8 cellular contexts compared by ENCODE assay signal in the genomic region with DNA sequence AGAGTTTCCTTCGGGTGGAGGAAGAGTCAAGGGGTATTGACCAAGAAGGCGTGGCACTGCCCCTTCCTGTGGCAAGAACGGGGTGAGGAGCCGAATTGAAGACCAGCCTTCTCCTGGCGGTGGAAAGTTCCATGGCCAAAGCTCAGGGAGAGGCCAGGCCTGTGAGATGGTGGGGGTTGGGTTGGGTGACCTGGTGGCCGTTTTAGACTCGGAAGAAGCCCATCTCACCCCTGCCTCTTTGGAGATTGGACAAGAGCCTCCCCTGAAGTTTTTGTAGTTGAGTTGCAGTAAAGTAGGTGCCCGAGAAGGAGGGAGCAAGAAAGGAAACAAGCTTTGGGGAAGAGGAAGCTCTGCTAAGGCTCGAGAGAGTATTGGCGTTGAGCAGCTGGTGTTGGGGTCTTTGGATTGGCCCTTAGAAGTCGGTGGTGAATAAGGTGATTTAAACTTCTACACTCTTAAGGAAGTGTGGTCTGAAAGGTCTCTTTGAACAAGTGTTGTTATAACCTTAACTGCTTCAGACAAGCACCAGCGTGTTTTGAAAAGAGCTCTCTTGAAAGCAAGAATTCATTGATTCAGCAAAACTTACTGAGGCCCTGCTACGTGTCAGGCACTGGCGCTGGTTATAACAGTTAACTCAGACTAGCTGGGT. TPM values are rescaled to one million over a fixed set of nuclear protein-coding genes. Genes with fewer than 3 reads are reported as not detected.
DNase-seq lines count a peak whose midpoint lies in the region; ATAC-seq, FAIRE-seq and TF ChIP-seq lines count a peak whose summit lies in the region.

No MANE protein-coding gene starts in this region.

- H3K4me2 ChIP-seq in OCI-LY7 (ENCODE audit: low read length) (peak overlapping the region; percentile 75), H1 (ENCODE audit: insufficient read depth in 1 of 2, low read depth in 2 of 2, low read length in 2 of 2) (peak overlapping the region; percentile 97 to 100)

- peak overlapping the region; percentile 12 for H4K5ac ChIP-seq in H1 (ENCODE audit: insufficient read length, low read depth, low read length)

- H3K23me2 ChIP-seq in H1 (ENCODE audit: low read depth, low read length) = peaks cover 7% of the 10 kb centered on the region

- H3K56ac ChIP-seq in H1 (replicated peaks; ENCODE audit: insufficient read length, low read depth, low read length) = peak overlapping the region; percentile 89

- H3K27ac ChIP-seq in OCI-LY7 (ENCODE audit: low read depth, low read length, poor library complexity, severe bottlenecking) (peak overlapping the region; percentile 36), H1 (ENCODE audit: low read depth, low read length) (peak overlapping the region; percentile 94)

- no peak overlapping the region for H2BK20ac ChIP-seq in H1 (ENCODE audit: low read length)

- H3K4me3 ChIP-seq in OCI-LY7 (ENCODE audit: low read depth, low read length, poor library complexity, severe bottlenecking) (peak overlapping the region; percentile 67), H1 (ENCODE audit: extremely low read depth in 1 of 4, insufficient read depth in 2 of 4, low read depth in 3 of 4, low read length in 4 of 4) (peak overlapping the region; percentile 84 to 89 (median 85))

- H2BK12ac ChIP-seq in H1 (ENCODE audit: low read depth, low read length) = peak overlapping the region; percentile 72; the same call in 1 of the 2 replicates

- H3K36me3 ChIP-seq in OCI-LY7 (ENCODE audit: insufficient read depth, low read length) (no peaks in the 10 kb centered on the region), H1 (ENCODE audit: control insufficient read depth in 2 of 4, insufficient read depth in 4 of 4, low read length in 3 of 4) (0 out of 8 replicates have a peak, but pooled peaks cover 0 to 5% (median 0%) of the 10 kb centered on the region in 4 experiments)

- H3K14ac ChIP-seq in H1 (ENCODE audit: insufficient read length) = no peak overlapping the region

- POLR2A ChIA-PET in OCI-LY7 (lab: Charles Lee) (interaction anchor here (0.5 to 1.9 kb wide), 6 partner anchors 13 to 358 kb away, joined by 3 to 6 read pairs (median 4); a partner anchor contains a TSS), H1 (lab: Charles Lee; ENCODE audit: partially characterized antibody) (interaction anchor here (0.6 to 3.6 kb wide), 28 partner anchors 8 to 139 kb away, joined by 3 to 25 read pairs (median 4); a partner anchor contains a TSS)
- POLR2A ChIA-PET in naive thymus-derived CD8-positive, alpha-beta T cell (lab: Charles Lee) = interaction anchor here (0.8 to 2.6 kb wide), 12 partner anchors 21 to 359 kb away, joined by 3 to 11 read pairs (median 4); a partner anchor contains a TSS

- H4K91ac ChIP-seq in H1 (replicated peaks; ENCODE audit: insufficient read length, low read length) = peak overlapping the region; percentile 94

- ATAC-seq in naive thymus-derived CD8-positive, alpha-beta T cell = peak; percentile 31 to 74
- ATAC-seq in GM21360 (IDR thresholded peaks at IDR 0.05; ENCODE audit: unreplicated experiment) (no peak), HG02970 (IDR thresholded peaks at IDR 0.05; ENCODE audit: low FRiP score, unreplicated experiment) (no peak), HG03095 (IDR thresholded peaks at IDR 0.05; ENCODE audit: unreplicated experiment) (no peak)

- WGBS in H1 (ENCODE audit: extremely low coverage in 1 of 2, insufficient coverage in 1 of 2, insufficient read length in 1 of 2, insufficient replicate concordance in 2 of 2, low coverage in 1 of 2, low lambda C conversion rate in 2 of 2, missing lambda C conversion rate in 1 of 2), 2 experiments = 22% methylated on average over 14 of the region's 14 CpGs; no CpG with 5 or more reads in 1 of the 2 experiments

- 0 out of 2 replicates have a peak overlapping the region, but pooled peaks have one; percentile 88 for H2BK15ac ChIP-seq in H1 (ENCODE audit: low read length)

- no peak overlapping the region for H2BK120ac ChIP-seq in H1 (replicated peaks; ENCODE audit: low read depth, low read length)

- peak overlapping the region; percentile 78 to 92 (median 88) for H3K9ac ChIP-seq in H1 (replicated peaks in 1 of 4; ENCODE audit: extremely low read depth in 1 of 4, low read depth in 3 of 4, low read length in 3 of 4)

- peak overlapping the region; percentile 99 for H2BK5ac ChIP-seq in H1 (ENCODE audit: low read depth, low read length)

- TF ChIP-seq POLR2A in H1 (IDR thresholded peaks at IDR 0.05; ENCODE audit: control extremely low read depth in 1 of 2, low read depth in 2 of 2, low read length in 2 of 2) = no peak

- peak overlapping the region; percentile 77 to 94 (median 90) for H3K4me3 Mint-ChIP-seq in naive thymus-derived CD8-positive, alpha-beta T cell

- H3K9me3 ChIP-seq in OCI-LY7 (ENCODE audit: low read length) (no peaks in the 10 kb centered on the region), H1 (ENCODE audit: insufficient read depth in 2 of 2, low read depth in 1 of 2, low read length in 1 of 2) (no peaks in the 10 kb centered on the region)

- no TSS peak for BruUV-seq in OCI-LY7 (replicated peaks; lab: Mats Ljungman, UMichigan)

- CTCF ChIA-PET in OCI-LY7 (lab: Charles Lee; ENCODE audit: unreplicated experiment) = interaction anchor here (1.0 kb wide), 1 partner anchor 21 kb away, joined by 5 read pairs; no protein-coding TSS in a partner anchor
- CTCF ChIA-PET in H1 (lab: Charles Lee; ENCODE audit: partially characterized antibody) = interaction anchor here (0.7 to 8.6 kb wide), 20 partner anchors 9 to 123 kb away, joined by 3 to 84 read pairs (median 5); a partner anchor contains a TSS

- peak overlapping the region; percentile 86 to 95 (median 92) for H3K27ac Mint-ChIP-seq in naive thymus-derived CD8-positive, alpha-beta T cell

- TF ChIP-seq EP300 in H1 (IDR thresholded peaks at IDR 0.05; ENCODE audit: borderline replicate concordance in 1 of 2, low read depth in 2 of 2, low read length in 2 of 2) = no peak

- H2AFZ ChIP-seq in OCI-LY7 (ENCODE audit: low read length) (peak overlapping the region; percentile 82; the same call in 1 of the 2 replicates), H1 (ENCODE audit: low read length) (no peak overlapping the region)

- H3K4me1 ChIP-seq in OCI-LY7 (ENCODE audit: insufficient read depth, low read length, poor library complexity, severe bottlenecking) (peaks cover 15% of the 10 kb centered on the region), H1 (replicated peaks in 1 of 4; ENCODE audit: control insufficient read depth in 3 of 4, insufficient read depth in 4 of 4, low read length in 3 of 4) (peaks cover 12 to 34% (median 19%) of the 10 kb centered on the region in 4 experiments)

- H3K4ac ChIP-seq in H1 (replicated peaks; ENCODE audit: insufficient read length, low read depth, low read length) = peak overlapping the region; percentile 33

- H3K9me3 Mint-ChIP-seq in naive thymus-derived CD8-positive, alpha-beta T cell = no peaks in the 10 kb centered on the region

- H3K9me2 ChIP-seq in OCI-LY7 (ENCODE audit: insufficient read depth, low read length) = no peaks in the 10 kb centered on the region

- TF ChIP-seq RAD21 in H1 (IDR thresholded peaks at IDR 0.05 in 1 of 2, conservative IDR thresholded peaks at IDR 0.05 in 1 of 2; ENCODE audit: low read depth in 2 of 2, low read length in 2 of 2) = no peak

- H4K8ac ChIP-seq in H1 (ENCODE audit: extremely low read depth, insufficient read depth, low read length) = peak overlapping the region; percentile 63; the same call in 1 of the 2 replicates

- H3K4me1 Mint-ChIP-seq in naive thymus-derived CD8-positive, alpha-beta T cell = peaks cover 28 to 50% (median 43%) of the 10 kb centered on the region in 4 donors

- no peaks in the 10 kb centered on the region for H3K27me3 Mint-ChIP-seq in naive thymus-derived CD8-positive, alpha-beta T cell

- DNase-seq in OCI-LY7 (ENCODE audit: low spot score) (peak; percentile 61), H1 (ENCODE audit: low read depth in 1 of 2, low spot score in 2 of 2) (no peak), cortex of kidney (lab: John Stamatoyannopoulos, UW) (no peak)
- DNase-seq in naive thymus-derived CD8-positive, alpha-beta T cell = peak in 7 of 10 donors; percentile 7 to 74 (median 41)

- no peaks in the 10 kb centered on the region for H3K27me3 ChIP-seq in H1 (replicated peaks in 1 of 4; ENCODE audit: control insufficient read depth in 3 of 4, extremely low read depth in 1 of 4, insufficient read depth in 3 of 4, low read length in 3 of 4)

- intact Hi-C loops in OCI-LY7 (cut with micrococcal nuclease; ENCODE audit: unreplicated experiment) = loop anchor here (2.0 kb wide), 1 partner anchor 51 kb away; no protein-coding TSS in a partner anchor

- peaks cover 19% of the 10 kb centered on the region for H3K79me1 ChIP-seq in H1 (ENCODE audit: low read depth, low read length)

- H3K79me2 ChIP-seq in OCI-LY7 (ENCODE audit: insufficient read depth, low read depth, low read length) (no peaks in the 10 kb centered on the region), H1 (ENCODE audit: control insufficient read depth in 1 of 2, insufficient read depth in 2 of 2, low read length in 2 of 2) (peaks cover 33 to 54% of the 10 kb centered on the region in 2 experiments)

- peaks cover 0 to 4% (median 0%) of the 10 kb centered on the region in 3 donors for H3K36me3 Mint-ChIP-seq in naive thymus-derived CD8-positive, alpha-beta T cell

- H2AK5ac ChIP-seq in H1 (ENCODE audit: low read depth, low read length) = no peak overlapping the region

- FAIRE-seq in G401.6 (lab: Jason Lieb, UNC) (peak; percentile 3), H1 (lab: Jason Lieb, UNC) (no peak)

- TF ChIP-seq CTCF in OCI-LY7 (conservative IDR thresholded peaks at IDR 0.05; ENCODE audit: low read length) = no peak
- TF ChIP-seq CTCF in H1 (IDR thresholded peaks at IDR 0.05; ENCODE audit: control extremely low read depth in 1 of 3, insufficient read depth in 1 of 3, low read depth in 1 of 3, low read length in 3 of 3) = no peak

- H3K18ac ChIP-seq in H1 (ENCODE audit: extremely low read depth, low read length) = peak overlapping the region; percentile 81

- H3K23ac ChIP-seq in H1 (ENCODE audit: insufficient read length) = no peak overlapping the region

- H4K20me1 ChIP-seq in OCI-LY7 (ENCODE audit: insufficient read depth, low read length) (no peaks in the 10 kb centered on the region), H1 (replicated peaks in 1 of 2; ENCODE audit: control insufficient read depth in 1 of 2, insufficient read depth in 2 of 2, low read length in 2 of 2) (peaks cover 8 to 20% of the 10 kb centered on the region in 2 experiments)

RNA-seq across cellular contexts. Expression of a gene that starts 1.0 kb away (rescaled TPM):
- 36.7 and 59.5 TPM in 2 replicates for total RNA-seq in OCI-LY7 (2014; rRNA removed; shearing (Covaris generic))
- total RNA-seq in OCI-LY7 (2022) = 77.2 and 82.2 TPM in 2 replicates
- total RNA-seq in H1 (2021; fragmentation: NEBNext Ultra II Directional; extraction: Animal tissue kit (Norgen Biotek cat#: 25700)) = 296 and 303 TPM in 2 replicates
- 294 and 376 TPM in 2 replicates for polyA plus RNA-seq in H1 (2011; rRNA removed)
- polyA plus RNA-seq in H1 (2011; cell fraction: cytosol; rRNA removed) = 293 TPM
- polyA plus RNA-seq in H1 (2011; cell fraction: nucleus; rRNA removed) = 296 TPM
- 239 to 303 TPM (median 281 TPM) in 4 replicates for polyA plus RNA-seq in H1 (2012, experiment 1 of 2)
- 299 TPM for polyA plus RNA-seq in H1 (2012, experiment 2 of 2)
- polyA plus RNA-seq in H1 (2013, experiment 1 of 2) = 265 TPM
- 292 TPM for polyA plus RNA-seq in H1 (2013, experiment 2 of 2)
- 139 and 147 TPM in 2 replicates for polyA minus RNA-seq in H1 (2011; rRNA and poly(A)+ RNA removed)
- 139 TPM for polyA minus RNA-seq in H1 (2011; cell fraction: cytosol; rRNA and poly(A)+ RNA removed)
- polyA minus RNA-seq in H1 (2011; cell fraction: nucleus; rRNA and poly(A)+ RNA removed) = 76.6 TPM
- total RNA-seq in naive thymus-derived CD8-positive, alpha-beta T cell = 10 to 100 TPM; 49.6 to 50.5 TPM
- 100 to 1,000 TPM; 139 to 162 (median 158) TPM for polyA plus RNA-seq in naive thymus-derived CD8-positive, alpha-beta T cell

RNA-seq across cellular contexts. Expression of a gene that starts 9.2 kb away (rescaled TPM):
- total RNA-seq in OCI-LY7 (2014; rRNA removed; shearing (Covaris generic)) = not detected in 2 replicates
- total RNA-seq in OCI-LY7 (2022) = not detected in 2 replicates
- total RNA-seq in H1 (2021; fragmentation: NEBNext Ultra II Directional; extraction: Animal tissue kit (Norgen Biotek cat#: 25700)) = 21.8 and 26.3 TPM in 2 replicates
- polyA plus RNA-seq in H1 (2011; rRNA removed) = 13.6 and 20.7 TPM in 2 replicates
- polyA plus RNA-seq in H1 (2011; cell fraction: cytosol; rRNA removed) = 22.7 TPM
- 12.6 TPM for polyA plus RNA-seq in H1 (2011; cell fraction: nucleus; rRNA removed)
- 8.5 to 22.2 TPM (median 17.5 TPM) in 4 replicates for polyA plus RNA-seq in H1 (2012, experiment 1 of 2)
- polyA plus RNA-seq in H1 (2012, experiment 2 of 2) = 11.4 TPM
- polyA plus RNA-seq in H1 (2013, experiment 1 of 2) = 26.7 TPM
- 25.6 TPM for polyA plus RNA-seq in H1 (2013, experiment 2 of 2)
- polyA minus RNA-seq in H1 (2011; rRNA and poly(A)+ RNA removed) = 0.27 and 0.82 TPM in 2 replicates
- polyA minus RNA-seq in H1 (2011; cell fraction: cytosol; rRNA and poly(A)+ RNA removed) = 8.8 TPM
- 5.5 TPM for polyA minus RNA-seq in H1 (2011; cell fraction: nucleus; rRNA and poly(A)+ RNA removed)
- total RNA-seq in naive thymus-derived CD8-positive, alpha-beta T cell = 1 to 10 TPM in 1 of 2 experiments, under 1 TPM in 1; 0.94 to 1.2 TPM
- polyA plus RNA-seq in naive thymus-derived CD8-positive, alpha-beta T cell = not detected

RNA-seq across cellular contexts. Expression of a gene that starts 38.7 kb away (rescaled TPM):
- total RNA-seq in OCI-LY7 (2014; rRNA removed; shearing (Covaris generic)) = not detected in 2 replicates
- total RNA-seq in OCI-LY7 (2022) = not detected in 2 replicates
- 4.4 and 6.0 TPM in 2 replicates for total RNA-seq in H1 (2021; fragmentation: NEBNext Ultra II Directional; extraction: Animal tissue kit (Norgen Biotek cat#: 25700))
- 36.0 and 44.3 TPM in 2 replicates for polyA plus RNA-seq in H1 (2011; rRNA removed)
- polyA plus RNA-seq in H1 (2011; cell fraction: cytosol; rRNA removed) = 32.9 TPM
- polyA plus RNA-seq in H1 (2011; cell fraction: nucleus; rRNA removed) = 24.1 TPM
- 11.6 to 31.5 TPM (median 25.3 TPM) in 4 replicates for polyA plus RNA-seq in H1 (2012, experiment 1 of 2)
- 16.5 TPM for polyA plus RNA-seq in H1 (2012, experiment 2 of 2)
- polyA plus RNA-seq in H1 (2013, experiment 1 of 2) = 14.7 TPM
- polyA plus RNA-seq in H1 (2013, experiment 2 of 2) = 15.8 TPM
- polyA minus RNA-seq in H1 (2011; rRNA and poly(A)+ RNA removed) = 0.82 and 2.2 TPM in 2 replicates
- polyA minus RNA-seq in H1 (2011; cell fraction: cytosol; rRNA and poly(A)+ RNA removed) = 4.8 TPM
- polyA minus RNA-seq in H1 (2011; cell fraction: nucleus; rRNA and poly(A)+ RNA removed) = 7.6 TPM
- 1 to 10 TPM in 1 of 2 experiments, not detected in 1; 1.2 TPM for total RNA-seq in naive thymus-derived CD8-positive, alpha-beta T cell
- 1 to 10 TPM in 1 of 3 donors, not detected in 2; 1.1 TPM for polyA plus RNA-seq in naive thymus-derived CD8-positive, alpha-beta T cell

RNA-seq across cellular contexts. Expression of a gene that starts 41.3 kb away (rescaled TPM):
- total RNA-seq in OCI-LY7 (2014; rRNA removed; shearing (Covaris generic)) = 6.5 and 7.6 TPM in 2 replicates
- total RNA-seq in OCI-LY7 (2022) = 11.3 and 11.4 TPM in 2 replicates
- 15.2 and 15.6 TPM in 2 replicates for total RNA-seq in H1 (2021; fragmentation: NEBNext Ultra II Directional; extraction: Animal tissue kit (Norgen Biotek cat#: 25700))
- 12.9 and 20.9 TPM in 2 replicates for polyA plus RNA-seq in H1 (2011; rRNA removed)
- 12.4 TPM for polyA plus RNA-seq in H1 (2011; cell fraction: cytosol; rRNA removed)
- 20.0 TPM for polyA plus RNA-seq in H1 (2011; cell fraction: nucleus; rRNA removed)
- 5.4 to 11.2 TPM (median 10.0 TPM) in 4 replicates for polyA plus RNA-seq in H1 (2012, experiment 1 of 2)
- polyA plus RNA-seq in H1 (2012, experiment 2 of 2) = 7.2 TPM
- 5.0 TPM for polyA plus RNA-seq in H1 (2013, experiment 1 of 2)
- 5.9 TPM for polyA plus RNA-seq in H1 (2013, experiment 2 of 2)
- polyA minus RNA-seq in H1 (2011; rRNA and poly(A)+ RNA removed) = 3.9 and 5.9 TPM in 2 replicates
- polyA minus RNA-seq in H1 (2011; cell fraction: cytosol; rRNA and poly(A)+ RNA removed) = 7.3 TPM
- 5.0 TPM for polyA minus RNA-seq in H1 (2011; cell fraction: nucleus; rRNA and poly(A)+ RNA removed)
- not detected for total RNA-seq in naive thymus-derived CD8-positive, alpha-beta T cell
- not detected for polyA plus RNA-seq in naive thymus-derived CD8-positive, alpha-beta T cell

RNA-seq across cellular contexts. Expression of a gene that starts 50.4 kb away (rescaled TPM):
- 44.3 and 68.3 TPM in 2 replicates for total RNA-seq in OCI-LY7 (2014; rRNA removed; shearing (Covaris generic))
- 59.3 and 64.3 TPM in 2 replicates for total RNA-seq in OCI-LY7 (2022)
- total RNA-seq in H1 (2021; fragmentation: NEBNext Ultra II Directional; extraction: Animal tissue kit (Norgen Biotek cat#: 25700)) = 89.6 and 94.3 TPM in 2 replicates
- polyA plus RNA-seq in H1 (2011; rRNA removed) = 305 and 441 TPM in 2 replicates
- polyA plus RNA-seq in H1 (2011; cell fraction: cytosol; rRNA removed) = 247 TPM
- 210 TPM for polyA plus RNA-seq in H1 (2011; cell fraction: nucleus; rRNA removed)
- 79.2 to 125 TPM (median 115 TPM) in 4 replicates for polyA plus RNA-seq in H1 (2012, experiment 1 of 2)
- 162 TPM for polyA plus RNA-seq in H1 (2012, experiment 2 of 2)
- polyA plus RNA-seq in H1 (2013, experiment 1 of 2) = 131 TPM
- 143 TPM for polyA plus RNA-seq in H1 (2013, experiment 2 of 2)
- polyA minus RNA-seq in H1 (2011; rRNA and poly(A)+ RNA removed) = 72.3 and 89.1 TPM in 2 replicates
- 69.9 TPM for polyA minus RNA-seq in H1 (2011; cell fraction: cytosol; rRNA and poly(A)+ RNA removed)
- polyA minus RNA-seq in H1 (2011; cell fraction: nucleus; rRNA and poly(A)+ RNA removed) = 41.8 TPM
- total RNA-seq in naive thymus-derived CD8-positive, alpha-beta T cell = 10 to 100 TPM; 33.7 to 36.4 TPM
- polyA plus RNA-seq in naive thymus-derived CD8-positive, alpha-beta T cell = 10 to 100 TPM; 40.7 to 47.8 (median 44.9) TPM

Comparison
In these comparisons a context has a peak if more than half of its experiments do, and no peak if none do; other contexts are left out.
1. DNase-seq: peak in OCI-LY7 (single experiment) and naive thymus-derived CD8-positive, alpha-beta T cell (7 of 10); none in H1 (0 of 2) and cortex of kidney (single experiment).
2. ATAC-seq: peak in naive thymus-derived CD8-positive, alpha-beta T cell (2 of 2); none in GM21360 (single experiment), HG02970 (single experiment) and HG03095 (single experiment).
3. RNA of a gene that starts 9.2 kb away (total RNA-seq): 21.8 to 26.3 TPM in H1; 0.94 to 1.2 TPM in naive thymus-derived CD8-positive, alpha-beta T cell and not detected in OCI-LY7; every median in the first group is over 10 times any median in the second.